1 cellular context compared by ENCODE assay signal in the genomic region with DNA sequence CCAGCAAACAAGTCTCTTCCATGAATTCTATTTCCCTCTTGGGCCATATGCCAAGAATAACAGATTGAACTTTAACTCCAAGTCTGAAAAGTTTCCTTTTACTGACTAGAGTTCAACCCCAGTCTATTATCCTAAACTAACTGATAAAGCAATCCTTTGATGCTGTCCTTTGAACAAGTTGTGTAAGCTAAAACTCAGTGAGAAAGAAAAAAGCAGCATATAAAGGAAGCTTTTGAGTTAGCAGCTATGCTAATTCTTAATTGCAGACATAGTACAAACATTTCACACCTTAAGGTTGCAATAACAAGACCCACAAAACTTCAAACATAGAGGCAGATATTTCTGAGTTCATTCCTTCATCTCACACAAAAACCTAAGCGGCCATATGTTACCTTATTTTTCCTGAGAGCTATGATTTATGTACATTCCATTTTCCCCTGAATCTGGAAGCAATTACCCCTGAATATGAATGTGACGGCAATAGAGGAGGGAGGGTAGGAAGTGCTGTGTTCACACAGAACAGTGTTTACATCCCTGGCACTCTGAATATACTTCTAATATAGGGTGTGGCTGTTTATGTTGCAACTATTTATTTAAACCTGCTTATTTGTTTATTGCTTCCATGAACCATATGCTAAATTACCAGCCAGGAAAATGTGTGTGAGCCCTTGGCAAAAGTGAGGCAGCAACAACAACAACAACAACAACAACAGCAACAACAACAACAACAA.
TF ChIP-seq lines count a peak whose summit lies in the region.

No MANE protein-coding gene starts in this region.

TF ChIP-seq in HEK293, 187 proteins besides CTCF, POLR2A, EP300 and RAD21 (continued from another document):
- TF ChIP-seq EGR2 (tag by site-specific recombination; IDR thresholded peaks at IDR 0.05; ENCODE audit: low read depth) (no peak), ZBTB20 (tag by site-specific recombination; IDR thresholded peaks at IDR 0.05) (peak; percentile 61), IKZF3 (tag by site-specific recombination; IDR thresholded peaks at IDR 0.05) (no peak), TCF7L2 (IDR thresholded peaks at IDR 0.05; ENCODE audit: borderline replicate concordance, low read depth, low read length) (peak; percentile 58; the same call in 1 of the 2 replicates), ZNF596 (tag by site-specific recombination; IDR thresholded peaks at IDR 0.05) (no peak), HOXC10 (CRISPR knock-in tag; IDR thresholded peaks at IDR 0.05) (no peak)
- TF ChIP-seq, protein P1, sequence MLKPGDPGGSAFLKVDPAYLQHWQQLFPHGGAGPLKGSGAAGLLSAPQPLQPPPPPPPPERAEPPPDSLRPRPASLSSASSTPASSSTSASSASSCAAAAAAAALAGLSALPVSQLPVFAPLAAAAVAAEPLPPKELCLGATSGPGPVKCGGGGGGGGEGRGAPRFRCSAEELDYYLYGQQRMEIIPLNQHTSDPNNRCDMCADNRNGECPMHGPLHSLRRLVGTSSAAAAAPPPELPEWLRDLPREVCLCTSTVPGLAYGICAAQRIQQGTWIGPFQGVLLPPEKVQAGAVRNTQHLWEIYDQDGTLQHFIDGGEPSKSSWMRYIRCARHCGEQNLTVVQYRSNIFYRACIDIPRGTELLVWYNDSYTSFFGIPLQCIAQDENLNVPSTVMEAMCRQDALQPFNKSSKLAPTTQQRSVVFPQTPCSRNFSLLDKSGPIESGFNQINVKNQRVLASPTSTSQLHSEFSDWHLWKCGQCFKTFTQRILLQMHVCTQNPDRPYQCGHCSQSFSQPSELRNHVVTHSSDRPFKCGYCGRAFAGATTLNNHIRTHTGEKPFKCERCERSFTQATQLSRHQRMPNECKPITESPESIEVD (tag by site-specific recombination; IDR thresholded peaks at IDR 0.05): peak; percentile 48; the same call in 1 of the 2 replicates
- TF ChIP-seq, protein P2, sequence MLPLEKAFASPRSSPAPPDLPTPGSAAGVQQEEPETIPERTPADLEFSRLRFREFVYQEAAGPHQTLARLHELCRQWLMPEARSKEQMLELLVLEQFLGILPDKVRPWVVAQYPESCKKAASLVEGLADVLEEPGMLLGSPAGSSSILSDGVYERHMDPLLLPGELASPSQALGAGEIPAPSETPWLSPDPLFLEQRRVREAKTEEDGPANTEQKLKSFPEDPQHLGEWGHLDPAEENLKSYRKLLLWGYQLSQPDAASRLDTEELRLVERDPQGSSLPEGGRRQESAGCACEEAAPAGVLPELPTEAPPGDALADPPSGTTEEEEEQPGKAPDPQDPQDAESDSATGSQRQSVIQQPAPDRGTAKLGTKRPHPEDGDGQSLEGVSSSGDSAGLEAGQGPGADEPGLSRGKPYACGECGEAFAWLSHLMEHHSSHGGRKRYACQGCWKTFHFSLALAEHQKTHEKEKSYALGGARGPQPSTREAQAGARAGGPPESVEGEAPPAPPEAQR (tag by site-specific recombination; IDR thresholded peaks at IDR 0.05): no peak
